9 cellular contexts compared by ENCODE assay signal in the genomic region with DNA sequence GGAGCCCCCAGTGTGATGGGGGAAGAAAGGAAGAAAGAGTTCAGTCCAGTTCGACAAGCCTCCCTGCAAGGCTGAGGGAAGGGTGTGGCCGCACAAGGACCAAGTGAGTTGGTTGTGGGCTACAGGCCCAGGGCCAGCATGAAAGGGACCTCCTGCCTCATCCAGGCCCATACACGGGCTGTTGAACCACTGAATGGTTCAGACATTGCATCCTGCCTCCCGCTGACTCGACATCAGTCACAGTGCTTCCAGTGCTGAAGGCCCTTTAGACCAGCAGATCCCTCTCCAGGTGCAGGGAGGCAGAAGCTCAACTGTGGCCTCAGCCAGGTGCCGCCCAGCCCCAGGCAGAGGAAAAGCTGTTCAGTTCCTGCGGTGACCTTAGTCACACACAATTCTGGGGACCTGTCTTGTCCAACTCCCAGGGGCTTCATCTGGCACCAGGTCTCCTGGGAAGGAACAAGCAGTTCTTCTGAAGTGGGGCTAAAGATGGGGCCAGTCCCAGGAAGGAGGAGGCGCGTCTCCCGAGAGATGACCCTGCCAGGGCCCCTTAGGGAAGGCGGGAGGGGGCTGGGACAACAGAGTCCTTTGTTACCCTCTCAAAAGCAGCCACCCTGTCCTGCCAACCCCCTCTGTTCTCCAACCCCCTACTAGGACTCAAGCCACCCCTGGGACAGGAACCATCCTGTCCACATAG. TPM values are rescaled to one million over a fixed set of nuclear protein-coding genes. Genes with fewer than 3 reads are reported as not detected.
DNase-seq lines count a peak whose midpoint lies in the region; TF ChIP-seq lines count a peak whose summit lies in the region.
"Had no signal": no experiment of that assay in that cellular context is flagged by ENCODE, and none has a peak within 500 bp of the region (broad histone marks: within the 10 kb centered on the region; RNA-seq: fewer than 3 reads in every experiment).

No MANE protein-coding gene starts in this region.

- H3K27ac ChIP-seq in PC-9 (no peak overlapping the region), hepatocyte (peak overlapping the region; percentile 84), suprapubic skin (peak overlapping the region; percentile 25)
- H3K27ac ChIP-seq: parathyroid adenoma had no signal

- CTCF ChIA-PET in activated CD4-positive, alpha-beta T cell treated with anti-CD3 and anti-CD28 coated beads, Interleukin-2, amount 10 ng/mL, durations not matched to agents 7 days and 5 days (lab: Charles Lee) = interaction anchor here (1.1 to 2.1 kb wide), 2 partner anchors 10 to 36 kb away, joined by 3 to 6 read pairs; no protein-coding TSS in a partner anchor
- CTCF ChIA-PET in PC-9 (lab: Charles Lee) = interaction anchor here (0.5 kb wide), 1 partner anchor 16 kb away, joined by 15 read pairs; no protein-coding TSS in a partner anchor
- CTCF ChIA-PET in GM10248 (lab: Yijun Ruan, JAX) = no interaction called here

- intact Hi-C loops in PC-9 (cut with micrococcal nuclease; ENCODE audit: unreplicated experiment) = loop anchor here (5.0 kb wide), 1 partner anchor 37 kb away; no protein-coding TSS in a partner anchor

- H2AFZ ChIP-seq in PC-9 (no peak overlapping the region), hepatocyte (no peak overlapping the region)
- H2AFZ ChIP-seq: parathyroid adenoma had no signal

- H3K27me3 Mint-ChIP-seq in activated CD4-positive, alpha-beta T cell treated with anti-CD3 and anti-CD28 coated beads, Interleukin-2, amount 10 ng/mL, durations not matched to agents 7 days and 5 days = no peaks in the 10 kb centered on the region

- H3K4me2 ChIP-seq in PC-9 (peak overlapping the region; percentile 31; the same call in 1 of the 2 replicates), hepatocyte (peak overlapping the region; percentile 21)

- BruUV-seq in PC-9 (replicated peaks; lab: Mats Ljungman, UMichigan) = no TSS peak

- no peak overlapping the region for H3K4me3 ChIP-seq in PC-9
- H3K4me3 ChIP-seq in hepatocyte = no peak overlapping the region
- H3K4me3 ChIP-seq in suprapubic skin = no peak overlapping the region

- no peaks in the 10 kb centered on the region for H3K9me3 ChIP-seq in PC-9 (ENCODE audit: insufficient read depth, low read depth)
- H3K9me3 ChIP-seq in hepatocyte (ENCODE audit: low read depth) = no peaks in the 10 kb centered on the region
- no peaks in the 10 kb centered on the region for H3K9me3 ChIP-seq in suprapubic skin

- H3K9me2 ChIP-seq in PC-9 (ENCODE audit: insufficient read depth) (no peaks in the 10 kb centered on the region), hepatocyte (replicated peaks; ENCODE audit: insufficient read depth) (no peaks in the 10 kb centered on the region)

- no peak for TF ChIP-seq CTCF in PC-9 (conservative IDR thresholded peaks at IDR 0.05)
- no peak for TF ChIP-seq CTCF in hepatocyte (IDR thresholded peaks at IDR 0.05; ENCODE audit: poor library complexity)
- no peak for TF ChIP-seq CTCF in suprapubic skin (IDR thresholded peaks at IDR 0.05)
- TF ChIP-seq CTCF in GM10248 (IDR thresholded peaks at IDR 0.05; ENCODE audit: control extremely low read depth, extremely low read depth, low read depth, missing control alignments) = no peak

- no peaks in the 10 kb centered on the region for H3K9me3 Mint-ChIP-seq in activated CD4-positive, alpha-beta T cell treated with anti-CD3 and anti-CD28 coated beads, Interleukin-2, amount 10 ng/mL, durations not matched to agents 7 days and 5 days

- peaks cover 85% of the 10 kb centered on the region for H3K4me1 Mint-ChIP-seq in activated CD4-positive, alpha-beta T cell treated with anti-CD3 and anti-CD28 coated beads, Interleukin-2, amount 10 ng/mL, durations not matched to agents 7 days and 5 days

- H4K20me1 ChIP-seq in PC-9 (ENCODE audit: insufficient read depth) (no peaks in the 10 kb centered on the region), hepatocyte (ENCODE audit: insufficient read depth, poor library complexity, severe bottlenecking) (no peaks in the 10 kb centered on the region)

- POLR2A ChIA-PET in activated CD4-positive, alpha-beta T cell treated with anti-CD3 and anti-CD28 coated beads, Interleukin-2, amount 10 ng/mL, durations not matched to agents 7 days and 5 days (lab: Charles Lee) = no interaction called here
- POLR2A ChIA-PET in PC-9 (lab: Charles Lee; ENCODE audit: unreplicated experiment) (no interaction called here), GM10248 (lab: Yijun Ruan, JAX) (no interaction called here)

- H3K36me3 Mint-ChIP-seq in activated CD4-positive, alpha-beta T cell treated with anti-CD3 and anti-CD28 coated beads, Interleukin-2, amount 10 ng/mL, durations not matched to agents 7 days and 5 days (ENCODE audit: low read depth) = no peaks in the 10 kb centered on the region

- 82% methylated on average over 11 of the region's 11 CpGs for WGBS in hepatocyte (ENCODE audit: low lambda C conversion rate, missing lambda C conversion rate)
- WGBS in suprapubic skin = 60% methylated on average over 8 of the region's 11 CpGs

- no peaks in the 10 kb centered on the region for H3K27me3 ChIP-seq in PC-9 (ENCODE audit: insufficient read depth, low read depth)
- H3K27me3 ChIP-seq in hepatocyte = no peaks in the 10 kb centered on the region
- no peaks in the 10 kb centered on the region for H3K27me3 ChIP-seq in suprapubic skin

- H3F3A ChIP-seq in PC-9 (ENCODE audit: insufficient read depth, low read depth) = peaks cover 54% of the 10 kb centered on the region

- H3K4me1 ChIP-seq in PC-9 (replicated peaks; ENCODE audit: insufficient read depth) (peaks cover 93% of the 10 kb centered on the region), hepatocyte (ENCODE audit: insufficient read depth) (peaks cover 99% of the 10 kb centered on the region), suprapubic skin (peaks cover 100% of the 10 kb centered on the region)
- H3K4me1 ChIP-seq: parathyroid adenoma had no signal

- H3K4me3 Mint-ChIP-seq in activated CD4-positive, alpha-beta T cell treated with anti-CD3 and anti-CD28 coated beads, Interleukin-2, amount 10 ng/mL, durations not matched to agents 7 days and 5 days = no peak overlapping the region

- no peak for TF ChIP-seq POLR2A in suprapubic skin (IDR thresholded peaks at IDR 0.05)

- no peak for TF ChIP-seq EP300 in suprapubic skin (IDR thresholded peaks at IDR 0.05)

- DNase-seq in activated CD4-positive, alpha-beta T cell treated with anti-CD3 and anti-CD28 coated beads, Interleukin-2, amount 10 ng/mL, durations not matched to agents 7 days and 5 days = no peak
- DNase-seq in activated CD4-positive, alpha-beta T cell treated with anti-CD3 and anti-CD28 coated beads for 1 hour = no peak
- DNase-seq in PC-9 (peak in 1 of 2 experiments; percentile 55), hepatocyte (ENCODE audit: low spot score) (no peak), suprapubic skin (ENCODE audit: low spot score in 2 of 2) (no peak), OCI-M1 (lab: John Stamatoyannopoulos, UW) (no peak), GM10248 (ENCODE audit: extremely low spot score) (no peak), HUDEP-2 (lab: John Stamatoyannopoulos, UW; ENCODE audit: unreplicated experiment in 76 of 76) (no peak)

- H3K79me2 ChIP-seq in PC-9 (ENCODE audit: low read depth) = peaks cover 42% of the 10 kb centered on the region
- H3K79me2 ChIP-seq in hepatocyte = peaks cover 83% of the 10 kb centered on the region
- H3K79me2 ChIP-seq: parathyroid adenoma had no signal

- no peaks in the 10 kb centered on the region for H3K36me3 ChIP-seq in PC-9 (ENCODE audit: low read depth)
- no peaks in the 10 kb centered on the region for H3K36me3 ChIP-seq in hepatocyte (replicated peaks; ENCODE audit: insufficient read depth, low read depth)
- no peaks in the 10 kb centered on the region for H3K36me3 ChIP-seq in suprapubic skin

- H3K27ac Mint-ChIP-seq in activated CD4-positive, alpha-beta T cell treated with anti-CD3 and anti-CD28 coated beads, Interleukin-2, amount 10 ng/mL, durations not matched to agents 7 days and 5 days = peak overlapping the region; percentile 34

RNA-seq across cellular contexts. Expression of gene ARRB1, which starts 6.6 kb away (rescaled TPM):
- total RNA-seq in activated CD4-positive, alpha-beta T cell treated with anti-CD3 and anti-CD28 coated beads, Interleukin-2, amount 10 ng/mL, durations not matched to agents 7 days and 5 days = 10 to 100 TPM; 24.3 to 29.5 TPM
- total RNA-seq in PC-9 (2021) = 31.8 and 43.6 TPM in 2 replicates
- total RNA-seq in hepatocyte = 83.2 and 91.3 TPM in 2 replicates
- polyA plus RNA-seq in hepatocyte = 15.2 and 16.2 TPM in 2 replicates
- 10 to 100 TPM; 24.8 to 57.2 (median 38.4) TPM for total RNA-seq in suprapubic skin

RNA-seq across cellular contexts. Expression of gene RPS3, which starts 54.4 kb away (rescaled TPM):
- 1,000 to 10,000 TPM; 2,943 to 3,099 TPM for total RNA-seq in activated CD4-positive, alpha-beta T cell treated with anti-CD3 and anti-CD28 coated beads, Interleukin-2, amount 10 ng/mL, durations not matched to agents 7 days and 5 days
- total RNA-seq in PC-9 (2021) (3,914 and 4,011 TPM in 2 replicates), hepatocyte (1,201 and 1,418 TPM in 2 replicates), suprapubic skin (1,000 to 10,000 TPM in 3 of 4 donors, 100 to 1,000 TPM in 1; 851 to 2,162 (median 1,899) TPM)
- polyA plus RNA-seq in hepatocyte = 1,042 and 1,094 TPM in 2 replicates
